Comparison of ENCODE assay signal across 14 cellular contexts in the genomic region with DNA sequence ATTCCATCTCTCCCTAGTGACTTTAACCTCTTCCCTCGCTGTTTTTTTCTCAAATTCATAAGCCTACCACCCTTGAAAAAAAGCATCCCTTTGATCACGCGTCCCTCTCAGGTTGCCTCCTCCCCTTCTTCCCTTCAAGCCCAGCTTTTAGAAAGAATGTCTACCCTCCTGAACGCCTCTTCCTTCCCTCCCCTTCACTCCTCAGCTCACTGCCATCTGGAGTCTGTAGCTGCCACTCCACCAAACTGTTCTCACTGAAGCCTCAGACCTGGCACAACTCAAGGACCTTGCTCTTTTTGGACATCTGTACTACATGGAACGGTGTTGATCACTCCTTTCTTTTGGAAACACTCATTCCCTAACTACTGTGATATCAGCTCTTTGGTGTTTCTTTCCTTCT.
DNase-seq lines count a peak whose midpoint lies in the region; ATAC-seq and TF ChIP-seq lines count a peak whose summit lies in the region.
"Had no signal": no experiment of that assay in that cellular context is flagged by ENCODE, and none has a peak within 500 bp of the region (broad histone marks: within the 10 kb centered on the region; RNA-seq: fewer than 3 reads in every experiment).

No MANE protein-coding gene starts in this region.

- no peak overlapping the region for H3K27ac ChIP-seq in BLaER1
- no peak overlapping the region for H3K27ac ChIP-seq in lower lobe of right lung
- H3K27ac ChIP-seq in SJCRH30: no peak overlapping the region
- H3K27ac ChIP-seq in Karpas-422 (ENCODE audit: low read length): no peak overlapping the region
- H3K27ac ChIP-seq: A549 had no signal

- no peaks in the 10 kb centered on the region for H3K79me2 ChIP-seq in Karpas-422 (ENCODE audit: low read length)

- no peak overlapping the region for H2AFZ ChIP-seq in Karpas-422 (ENCODE audit: low read length)

- H3K4me3 ChIP-seq in BLaER1 (no peak overlapping the region), H7 (ENCODE audit: insufficient read depth, low read depth, low read length) (no peak overlapping the region), lower lobe of right lung (no peak overlapping the region), SJCRH30 (no peak overlapping the region), Karpas-422 (ENCODE audit: low read length) (no peak overlapping the region)
- H3K4me3 ChIP-seq: A549 had no signal

- DNase-seq in H7: peak; percentile 24
- DNase-seq in NCI-H446 (lab: John Stamatoyannopoulos, UW): peak; percentile 33 to 69
- DNase-seq in central memory CD8-positive, alpha-beta T cell (ENCODE audit: low spot score in 2 of 2): no peak
- no peak for DNase-seq in lower lobe of right lung
- no peak for DNase-seq in putamen (ENCODE audit: low spot score)
- DNase-seq in SJCRH30: no peak
- DNase-seq in Karpas-422: no peak
- DNase-seq: CD4-positive, CD25-positive, alpha-beta regulatory T cell; NCI-H1436 treated with DMSO at 0.1 percent for 48 hours; NCI-H2081; NCI-H345; SW 1271 had no signal

- H3K27me3 Mint-ChIP-seq in central memory CD8-positive, alpha-beta T cell: peaks cover 10% of the 10 kb centered on the region

- H3K4me2 ChIP-seq in BLaER1: peak overlapping the region; percentile 69
- H3K4me2 ChIP-seq in Karpas-422 (ENCODE audit: low read depth, low read length, poor library complexity, severe bottlenecking): no peak overlapping the region
- H3K4me2 ChIP-seq: A549 had no signal

- H3K4me1 ChIP-seq in BLaER1 (peaks cover 76% of the 10 kb centered on the region), lower lobe of right lung (peaks cover 8% of the 10 kb centered on the region), SJCRH30 (peaks cover 19% of the 10 kb centered on the region), Karpas-422 (ENCODE audit: low read length) (peaks cover 10% of the 10 kb centered on the region)
- H3K4me1 ChIP-seq: A549 had no signal

- no peaks in the 10 kb centered on the region for H3K36me3 Mint-ChIP-seq in central memory CD8-positive, alpha-beta T cell (ENCODE audit: insufficient read depth)
- H3K36me3 Mint-ChIP-seq: CD4-positive, CD25-positive, alpha-beta regulatory T cell had no signal

- no peak for TF ChIP-seq CTCF in lower lobe of right lung (IDR thresholded peaks at IDR 0.05)

- H3K9me3 ChIP-seq in BLaER1 (peaks cover 13% of the 10 kb centered on the region), lower lobe of right lung (no peaks in the 10 kb centered on the region), SJCRH30 (replicated peaks) (no peaks in the 10 kb centered on the region), Karpas-422 (ENCODE audit: low read length) (no peaks in the 10 kb centered on the region)
- H3K9me3 ChIP-seq: A549 had no signal

- no peaks in the 10 kb centered on the region for H3K9me3 Mint-ChIP-seq in central memory CD8-positive, alpha-beta T cell

- ATAC-seq in central memory CD8-positive, alpha-beta T cell (replicated peaks; ENCODE audit: extremely low read depth, poor library complexity, severe bottlenecking): no peak
- no peak for ATAC-seq in lower lobe of right lung

- H3K9ac ChIP-seq in BLaER1: no peak overlapping the region
- H3K9ac ChIP-seq in Karpas-422 (ENCODE audit: low read length): no peak overlapping the region

- H3K36me3 ChIP-seq in BLaER1 (no peaks in the 10 kb centered on the region), H7 (replicated peaks; ENCODE audit: control insufficient read depth, insufficient read depth, low read length) (no peaks in the 10 kb centered on the region), lower lobe of right lung (no peaks in the 10 kb centered on the region), SJCRH30 (no peaks in the 10 kb centered on the region), Karpas-422 (ENCODE audit: insufficient read depth, low read length) (no peaks in the 10 kb centered on the region)

- no peak overlapping the region for H3K4me3 Mint-ChIP-seq in central memory CD8-positive, alpha-beta T cell
- H3K4me3 Mint-ChIP-seq: CD4-positive, CD25-positive, alpha-beta regulatory T cell had no signal

- H3K27me3 ChIP-seq in BLaER1: no peaks in the 10 kb centered on the region
- no peaks in the 10 kb centered on the region for H3K27me3 ChIP-seq in H7 (ENCODE audit: control insufficient read depth, insufficient read depth, low read length)
- peaks cover 4% of the 10 kb centered on the region for H3K27me3 ChIP-seq in lower lobe of right lung (ENCODE audit: low read depth)
- no peaks in the 10 kb centered on the region for H3K27me3 ChIP-seq in SJCRH30
- no peaks in the 10 kb centered on the region for H3K27me3 ChIP-seq in Karpas-422 (ENCODE audit: low read length)

- peak overlapping the region; percentile 1 for H3K27ac Mint-ChIP-seq in central memory CD8-positive, alpha-beta T cell (ENCODE audit: low read depth)

- H3K4me1 Mint-ChIP-seq in central memory CD8-positive, alpha-beta T cell: peaks cover 11% of the 10 kb centered on the region

- intact Hi-C loops in lower lobe of right lung (cut with DNase I): no loop called here

- H4K20me1 ChIP-seq in BLaER1 (no peaks in the 10 kb centered on the region), Karpas-422 (ENCODE audit: insufficient read depth, low read depth, low read length) (no peaks in the 10 kb centered on the region)

- H3K9me2 ChIP-seq in Karpas-422 (replicated peaks; ENCODE audit: insufficient read depth, low read length): no peaks in the 10 kb centered on the region

Comparison
In these comparisons a context has a peak if more than half of its experiments do, and no peak if none do; other contexts are left out.
1. DNase-seq: peak in H7 (single experiment) and NCI-H446 (2 of 2); none in central memory CD8-positive, alpha-beta T cell (0 of 2), lower lobe of right lung (single experiment), putamen (single experiment), SJCRH30 (0 of 2) and Karpas-422 (single experiment).